26 cellular contexts compared by ENCODE assay signal in the genomic region with DNA sequence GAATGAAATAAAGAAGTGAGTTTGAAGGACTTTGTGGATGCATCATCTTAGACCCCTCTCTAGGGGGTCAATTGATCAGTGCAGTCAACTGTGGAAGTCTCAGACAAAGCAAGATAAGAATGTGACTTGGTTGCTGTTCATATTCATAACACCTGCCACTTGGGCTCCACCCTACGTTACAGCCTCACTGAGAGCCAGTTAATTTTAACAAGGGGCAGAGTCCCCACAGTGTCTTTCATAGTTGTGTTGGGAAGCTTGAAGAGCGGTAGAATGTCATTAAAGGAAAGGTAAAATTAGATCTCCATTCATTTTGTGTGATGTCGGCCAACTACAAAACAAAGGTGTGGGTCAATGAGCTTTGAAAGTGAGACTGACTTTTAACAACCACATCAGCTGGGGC.
"Had no signal": no experiment of that assay in that cellular context is flagged by ENCODE, and none has a peak within 500 bp of the region (broad histone marks: within the 10 kb centered on the region; RNA-seq: fewer than 3 reads in every experiment).

No MANE protein-coding gene starts in this region.

- H3K4me3 Mint-ChIP-seq: mesothelial cell of epicardium; naive thymus-derived CD8-positive, alpha-beta T cell; nephron progenitor cell; stimulated activated memory B cell treated with anti-CD40 and anti-IgM and Interleukin-4, amounts not matched to agents 10 μg/mL and 1 μg/mL and 100 μg/mL, for 72 hours had no signal

- H3K36me3 ChIP-seq: esophagus muscularis mucosa, gastroesophageal sphincter, heart left ventricle, left lung, sigmoid colon, spleen, tibial artery, upper lobe of left lung had no signal

- H3K4me3 ChIP-seq: coronary artery, esophagus muscularis mucosa, gastroesophageal sphincter, heart left ventricle, hepatocyte, left lung, psoas muscle, sigmoid colon, spleen, testis, tibial artery, upper lobe of left lung had no signal

- H3K4me1 ChIP-seq: foreskin keratinocyte, left lung, psoas muscle had no signal

- ATAC-seq: foreskin keratinocyte; gastroesophageal sphincter; heart left ventricle; left lung; naive thymus-derived CD8-positive, alpha-beta T cell; psoas muscle; right cardiac atrium; stimulated activated memory B cell treated with anti-CD40 and anti-IgM and Interleukin-4, amounts not matched to agents 10 μg/mL and 1 μg/mL and 100 μg/mL, for 72 hours; stimulated activated naive CD8-positive, alpha-beta T cell treated with anti-CD3 and anti-CD28 coated beads, Interleukin-15, Interleukin-2, amounts not matched to agents 100 U/mL and 50 U/mL, for 24 hours had no signal

- H3K9me3 ChIP-seq: esophagus muscularis mucosa, left lung, psoas muscle, sigmoid colon, testis, tibial artery, upper lobe of left lung had no signal

- H3K36me3 Mint-ChIP-seq: stimulated activated memory B cell treated with anti-CD40 and anti-IgM and Interleukin-4, amounts not matched to agents 10 μg/mL and 1 μg/mL and 100 μg/mL, for 72 hours had no signal

- H3K27ac Mint-ChIP-seq: mesothelial cell of epicardium; naive thymus-derived CD8-positive, alpha-beta T cell; nephron progenitor cell; stimulated activated memory B cell treated with anti-CD40 and anti-IgM and Interleukin-4, amounts not matched to agents 10 μg/mL and 1 μg/mL and 100 μg/mL, for 72 hours had no signal

- DNase-seq: dermis blood vessel endothelial cell; effector memory CD4-positive, alpha-beta T cell; foreskin keratinocyte; heart left ventricle; kidney; left lung; mesenchymal stem cell; naive thymus-derived CD8-positive, alpha-beta T cell; nephron progenitor cell; nucleus accumbens; psoas muscle; right cardiac atrium; sigmoid colon; spleen; stimulated activated CD4-positive, alpha-beta T cell treated with anti-CD3 and anti-CD28 coated beads, Interleukin-4, amount 100 ng/mL, for 4 hours; stimulated activated naive CD8-positive, alpha-beta T cell treated with anti-CD3 and anti-CD28 coated beads, Interleukin-15, Interleukin-2, amounts not matched to agents 100 U/mL and 50 U/mL, for 24 hours; substantia nigra; testis; tibial artery; upper lobe of left lung had no signal

- H3K9me3 Mint-ChIP-seq: stimulated activated memory B cell treated with anti-CD40 and anti-IgM and Interleukin-4, amounts not matched to agents 10 μg/mL and 1 μg/mL and 100 μg/mL, for 72 hours had no signal

- H3K27me3 ChIP-seq: esophagus muscularis mucosa, foreskin keratinocyte, gastroesophageal sphincter, hepatocyte, left lung, sigmoid colon, testis, tibial artery, upper lobe of left lung had no signal

- H3K27ac ChIP-seq: coronary artery, esophagus muscularis mucosa, foreskin keratinocyte, gastroesophageal sphincter, heart left ventricle, hepatocyte, left lung, psoas muscle, sigmoid colon, spleen, testis, tibial artery, upper lobe of left lung had no signal

- H3K4me1 Mint-ChIP-seq: naive thymus-derived CD8-positive, alpha-beta T cell; stimulated activated memory B cell treated with anti-CD40 and anti-IgM and Interleukin-4, amounts not matched to agents 10 μg/mL and 1 μg/mL and 100 μg/mL, for 72 hours had no signal
